14 cellular contexts compared by ENCODE assay signal in genomic region chr15:99984491-99985243, GRCh38.
"Had no signal": no experiment of that assay in that cellular context is flagged by ENCODE, and none has a peak within 500 bp of the region (broad histone marks: within the 10 kb centered on the region; RNA-seq: fewer than 3 reads in every experiment).

No MANE protein-coding gene starts in this region.

- H3K4me3 Mint-ChIP-seq: activated CD4-positive, alpha-beta memory T cell treated with anti-CD3 and anti-CD28 coated beads for 36 hours; activated CD4-positive, alpha-beta T cell treated with anti-CD3 and anti-CD28 coated beads for 36 hours; activated T-helper 1 cell treated with anti-CD3 and anti-CD28 coated beads, Interleukin-12 subunit alpha, Interleukin-12 subunit beta, Interleukin-2, Interleukin-4 antibody, amounts not matched to agents 30 ng/mL and 10 ng/mL and 1 ng/mL, durations not matched to agents 14 hours and 24 hours and 36 hours; stimulated activated memory B cell treated with anti-CD40 and anti-IgM and Interleukin-4, amounts not matched to agents 10 μg/mL and 1 μg/mL and 100 μg/mL, for 72 hours had no signal

- H3K27me3 Mint-ChIP-seq: activated CD4-positive, alpha-beta memory T cell treated with anti-CD3 and anti-CD28 coated beads for 36 hours; activated CD4-positive, alpha-beta T cell treated with anti-CD3 and anti-CD28 coated beads for 36 hours had no signal

- H3K4me1 Mint-ChIP-seq: stimulated activated memory B cell treated with anti-CD40 and anti-IgM and Interleukin-4, amounts not matched to agents 10 μg/mL and 1 μg/mL and 100 μg/mL, for 72 hours had no signal

- DNase-seq: activated CD4-positive, alpha-beta memory T cell treated with anti-CD3 and anti-CD28 coated beads for 36 hours; activated CD4-positive, alpha-beta T cell treated with anti-CD3 and anti-CD28 coated beads for 36 hours; activated gamma-delta T cell treated with Interleukin-2 at 50 U/mL for 16 hours; activated T-cell treated with anti-CD3 and anti-CD28 coated beads for 4 hours; adrenal gland; effector CD4-positive, alpha-beta T cell; heart right ventricle; sigmoid colon; stimulated activated CD4-positive, alpha-beta T cell treated with anti-CD3 and anti-CD28 coated beads, Interleukin-4, amount 100 ng/mL, for 4 hours; tibial artery had no signal

- H3K27ac Mint-ChIP-seq: activated CD4-positive, alpha-beta memory T cell treated with anti-CD3 and anti-CD28 coated beads for 36 hours; activated CD4-positive, alpha-beta T cell treated with anti-CD3 and anti-CD28 coated beads for 36 hours; activated naive CD4-positive, alpha-beta T cell treated with anti-CD3 and anti-CD28 coated beads, Interleukin-2, amount 50 U/mL, for 72 hours; activated T-helper 1 cell treated with anti-CD3 and anti-CD28 coated beads, Interleukin-12 subunit alpha, Interleukin-12 subunit beta, Interleukin-2, Interleukin-4 antibody, amounts not matched to agents 30 ng/mL and 10 ng/mL and 1 ng/mL, durations not matched to agents 14 hours and 24 hours and 36 hours; stimulated activated memory B cell treated with anti-CD40 and anti-IgM and Interleukin-4, amounts not matched to agents 10 μg/mL and 1 μg/mL and 100 μg/mL, for 72 hours had no signal

- ATAC-seq: activated CD4-positive, alpha-beta T cell treated with anti-CD3 and anti-CD28 coated beads for 36 hours; activated naive CD4-positive, alpha-beta T cell treated with anti-CD3 and anti-CD28 coated beads, Interleukin-2, amount 50 U/mL, for 72 hours; gastroesophageal sphincter; stimulated activated memory B cell treated with anti-CD40 and anti-IgM and Interleukin-4, amounts not matched to agents 10 μg/mL and 1 μg/mL and 100 μg/mL, for 72 hours had no signal
